Comparison of ENCODE assay signal across 7 cellular contexts in the genomic region with DNA sequence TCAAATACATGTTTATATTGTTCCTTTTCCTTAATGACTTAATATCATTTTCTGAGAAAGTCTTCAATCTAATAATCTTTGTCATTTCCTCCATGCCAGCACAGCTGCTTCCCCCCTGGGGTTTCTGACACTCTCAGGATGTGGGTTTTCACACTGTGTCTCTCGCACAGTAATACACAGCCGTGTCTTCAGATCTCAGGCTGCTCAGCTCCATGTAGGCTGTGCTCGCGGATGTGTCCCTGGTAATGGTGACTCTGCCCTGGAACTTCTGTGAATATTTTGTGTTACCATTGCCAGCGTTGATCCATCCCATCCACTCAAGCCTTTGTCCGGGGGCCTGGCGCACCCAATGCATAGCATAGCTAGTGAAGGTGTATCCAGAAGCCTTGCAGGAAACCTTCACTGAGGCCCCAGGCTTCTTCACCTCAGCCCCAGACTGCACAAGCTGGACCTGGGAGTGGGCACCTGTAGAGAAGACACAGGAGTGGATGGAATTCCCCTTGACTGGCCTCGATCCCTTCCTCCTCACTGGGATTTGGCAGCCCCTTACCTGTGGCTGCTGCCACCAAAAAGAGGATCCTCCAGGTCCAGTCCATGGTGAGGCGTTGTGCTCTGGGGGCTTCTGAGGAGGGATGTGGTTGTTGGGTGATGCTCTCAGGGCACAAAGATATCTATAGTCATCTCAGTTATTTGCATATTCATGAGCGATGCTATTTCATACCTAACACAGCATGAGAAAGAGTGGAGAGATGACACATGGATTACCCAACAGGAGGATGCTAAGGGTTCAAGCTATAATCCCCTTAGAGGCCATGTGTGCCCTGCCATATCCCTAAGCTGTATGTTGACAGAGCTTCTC.
A peak's percentile ranks its signal among the peaks of the same experiment; 100 is the strongest.
DNase-seq lines count a peak whose midpoint lies in the region; ATAC-seq, FAIRE-seq and TF ChIP-seq lines count a peak whose summit lies in the region.
"Not testable (repeated sequence)": the region's sequence is repeated elsewhere in the genome, so short reads cannot be mapped to it uniquely, and the experiment has no call there.

No MANE protein-coding gene starts in this region.

- TF ChIP-seq CTCF in bronchial epithelial cell (IDR thresholded peaks at IDR 0.05; ENCODE audit: insufficient read depth, low read length, severe bottlenecking), result not testable (repeated sequence)

- H3K9me3 ChIP-seq in T-helper 17 cell (ENCODE audit: control insufficient read depth, low read length, poor library complexity, severe bottlenecking), result not testable (repeated sequence)

- not testable (repeated sequence) for H3K27me3 Mint-ChIP-seq in T-helper 17 cell

- not testable (repeated sequence) for H3K27me3 ChIP-seq in bronchial epithelial cell (ENCODE audit: control insufficient read depth, insufficient read depth, low read length)

- H3K27ac Mint-ChIP-seq in T-helper 17 cell, result peak overlapping the region; percentile 27

- peak; percentile 98 for FAIRE-seq in bronchial epithelial cell (lab: Jason Lieb, UNC)

- not testable (repeated sequence) for H3K36me3 Mint-ChIP-seq in T-helper 17 cell (ENCODE audit: low read depth)

- H3K4me3 ChIP-seq in bronchial epithelial cell (ENCODE audit: low read depth, low read length), result not testable (repeated sequence)

- H3K4me3 Mint-ChIP-seq in T-helper 17 cell, result peak overlapping the region; percentile 74

- H3K4me1 Mint-ChIP-seq in T-helper 17 cell, result peaks cover 14% of the 10 kb centered on the region

- H3K36me3 ChIP-seq in bronchial epithelial cell (ENCODE audit: control insufficient read depth, insufficient read depth, low read length), result not testable (repeated sequence)

- ATAC-seq in HG02610 (IDR thresholded peaks at IDR 0.05; ENCODE audit: unreplicated experiment) (peak; percentile 48), T-helper 17 cell (peak; percentile 69)

- peak in 2 of 3 donors; percentile 22 to 38 for DNase-seq in T-helper 17 cell
- peak; percentile 67 to 76 for DNase-seq in activated CD4-positive, alpha-beta T cell treated with anti-CD3 and anti-CD28 coated beads, Interleukin-2, amount 50 U/mL, for 48 hours
- peak; percentile 42 to 49 for DNase-seq in activated T-helper 1 cell treated with anti-CD3 and anti-CD28 coated beads, Interleukin-2, amount 50 U/mL, for 16 hours (ENCODE audit: low read depth in 1 of 2, low spot score in 1 of 2)
- not testable (repeated sequence) for DNase-seq in bronchial epithelial cell (ENCODE audit: low read depth)
- DNase-seq in stimulated activated CD4-positive, alpha-beta T cell treated with anti-CD3 and anti-CD28 coated beads, Interleukin-12 subunit alpha, Interleukin-12 subunit beta, amount 100 ng/mL, for 4 hours, result peak; percentile 63
- DNase-seq in stimulated activated CD8-positive, alpha-beta memory T cell treated with anti-CD3 and anti-CD28 coated beads, Interleukin-4, amount 100 ng/mL, for 24 hours (ENCODE audit: low read depth), result peak; percentile 53
